ENCODE assay signal across 29 cellular contexts in genomic region chr2:196516541-196516940, GRCh38.
DNase-seq lines count a peak whose midpoint lies in the region; ATAC-seq, FAIRE-seq and TF ChIP-seq lines count a peak whose summit lies in the region.
"Had no signal": no experiment of that assay in that cellular context is flagged by ENCODE, and none has a peak within 500 bp of the region (broad histone marks: within the 10 kb centered on the region; RNA-seq: fewer than 3 reads in every experiment).

No MANE protein-coding gene starts in this region.

- TF ChIP-seq CTCF in bronchial epithelial cell (IDR thresholded peaks at IDR 0.05; ENCODE audit: insufficient read depth, low read length, severe bottlenecking) (no peak), osteocyte (IDR thresholded peaks at IDR 0.05) (no peak), Peyer's patch (IDR thresholded peaks at IDR 0.05) (no peak)

- H3K4me1 Mint-ChIP-seq in osteocyte (ENCODE audit: unreplicated experiment) = peaks cover 14% of the 10 kb centered on the region
- H3K4me1 Mint-ChIP-seq: activated naive CD8-positive, alpha-beta T cell treated with anti-CD3 and anti-CD28 coated beads, Interleukin-2, amount 10 ng/mL, durations not matched to agents 7 days and 5 days; naive B cell; T-cell had no signal

- H3K27me3 ChIP-seq in bronchial epithelial cell (ENCODE audit: control insufficient read depth, insufficient read depth, low read length) = no peaks in the 10 kb centered on the region
- H3K27me3 ChIP-seq in Peyer's patch = no peaks in the 10 kb centered on the region
- H3K27me3 ChIP-seq: BLaER1 treated with 17β-estradiol and CSF1 and Interleukin-3, amounts not matched to agents 10 nM and 100 nM had no signal

- no peak for FAIRE-seq in bronchial epithelial cell (lab: Jason Lieb, UNC)
- FAIRE-seq: HepG2, small intestine had no signal

- peak overlapping the region; percentile 42 for H3K27ac Mint-ChIP-seq in osteocyte (ENCODE audit: unreplicated experiment)
- H3K27ac Mint-ChIP-seq: activated CD8-positive, alpha-beta T cell treated with anti-CD3 and anti-CD28 coated beads, Interleukin-2, amount 10 ng/mL, durations not matched to agents 7 days and 5 days; activated naive CD8-positive, alpha-beta T cell treated with anti-CD3 and anti-CD28 coated beads, Interleukin-2, amount 10 ng/mL, durations not matched to agents 7 days and 5 days; naive B cell; T-cell had no signal

- no peaks in the 10 kb centered on the region for H3K27me3 Mint-ChIP-seq in osteocyte (ENCODE audit: unreplicated experiment)

- H3K36me3 ChIP-seq in bronchial epithelial cell (ENCODE audit: control insufficient read depth, insufficient read depth, low read length) (no peaks in the 10 kb centered on the region), Peyer's patch (no peaks in the 10 kb centered on the region)
- H3K36me3 ChIP-seq: BLaER1 treated with 17β-estradiol and CSF1 and Interleukin-3, amounts not matched to agents 10 nM and 100 nM had no signal

- DNase-seq in NCI-H1694 (lab: John Stamatoyannopoulos, UW) (peak; percentile 9), NCI-H1694 treated with DMSO at 0.1 percent for 48 hours (lab: John Stamatoyannopoulos, UW) (no peak), M059J (ENCODE audit: low read depth) (peak; percentile 29), bronchial epithelial cell (ENCODE audit: low read depth) (peak; percentile 12), osteocyte (ENCODE audit: extremely low spot score, unreplicated experiment) (no peak), Peyer's patch (no peak), SKM-1 (lab: John Stamatoyannopoulos, UW; ENCODE audit: unreplicated experiment) (no peak)
- DNase-seq: activated CD8-positive, alpha-beta T cell treated with anti-CD3 and anti-CD28 coated beads, Interleukin-2, amount 10 ng/mL, durations not matched to agents 7 days and 5 days; activated effector memory CD4-positive, alpha-beta T cell treated with anti-CD3 and anti-CD28 coated beads, Interleukin-2, amount 50 U/mL, for 16 hours; activated naive CD8-positive, alpha-beta T cell treated with anti-CD3 and anti-CD28 coated beads, Interleukin-2, amount 10 ng/mL, durations not matched to agents 7 days and 5 days; activated T-cell treated with anti-CD3 and anti-CD28 coated beads for 4 hours; Caco-2; foreskin melanocyte; Kasumi-1; left colon; naive B cell; NCI-H2107; NCI-H526 treated with DMSO at 0.1 percent for 48 hours; nucleus accumbens; OCI-M1; small intestine; stimulated activated CD4-positive, alpha-beta T cell treated with anti-CD3 and anti-CD28 coated beads, Interleukin-2, amount 100 ng/mL, for 24 hours; T-cell had no signal

- H3K36me3 Mint-ChIP-seq in osteocyte (ENCODE audit: unreplicated experiment) = no peaks in the 10 kb centered on the region
- H3K36me3 Mint-ChIP-seq: activated naive CD8-positive, alpha-beta T cell treated with anti-CD3 and anti-CD28 coated beads, Interleukin-2, amount 10 ng/mL, durations not matched to agents 7 days and 5 days; naive B cell; T-cell had no signal

- no peak for ATAC-seq in GM18505 (IDR thresholded peaks at IDR 0.05; ENCODE audit: unreplicated experiment)
- ATAC-seq: activated CD8-positive, alpha-beta T cell treated with anti-CD3 and anti-CD28 coated beads, Interleukin-2, amount 10 ng/mL, durations not matched to agents 7 days and 5 days; HepG2; left colon; Right ventricle myocardium inferior; T-cell had no signal

- H3K27ac ChIP-seq in Peyer's patch = no peak overlapping the region
- H3K27ac ChIP-seq: BLaER1 treated with 17β-estradiol and CSF1 and Interleukin-3, amounts not matched to agents 10 nM and 100 nM; epithelial cell of prostate; HL-60 had no signal

- H3K4me3 Mint-ChIP-seq in osteocyte (ENCODE audit: unreplicated experiment) = no peak overlapping the region
- H3K4me3 Mint-ChIP-seq: activated CD8-positive, alpha-beta T cell treated with anti-CD3 and anti-CD28 coated beads, Interleukin-2, amount 10 ng/mL, durations not matched to agents 7 days and 5 days; activated naive CD8-positive, alpha-beta T cell treated with anti-CD3 and anti-CD28 coated beads, Interleukin-2, amount 10 ng/mL, durations not matched to agents 7 days and 5 days; naive B cell; T-cell had no signal

- H3K9me3 ChIP-seq in Peyer's patch = no peaks in the 10 kb centered on the region
- H3K9me3 ChIP-seq: BLaER1 treated with 17β-estradiol and CSF1 and Interleukin-3, amounts not matched to agents 10 nM and 100 nM; Caco-2 had no signal

- TF ChIP-seq POLR2A in GM18505 (IDR thresholded peaks at IDR 0.05; ENCODE audit: borderline replicate concordance, extremely low read depth, insufficient read depth, insufficient read length) (no peak), Peyer's patch (IDR thresholded peaks at IDR 0.05) (no peak)

- H3K4me1 ChIP-seq in Peyer's patch = no peaks in the 10 kb centered on the region
- H3K4me1 ChIP-seq: BLaER1 treated with 17β-estradiol and CSF1 and Interleukin-3, amounts not matched to agents 10 nM and 100 nM had no signal

- H3K9me3 Mint-ChIP-seq in osteocyte (ENCODE audit: unreplicated experiment) = no peaks in the 10 kb centered on the region
- H3K9me3 Mint-ChIP-seq: activated naive CD8-positive, alpha-beta T cell treated with anti-CD3 and anti-CD28 coated beads, Interleukin-2, amount 10 ng/mL, durations not matched to agents 7 days and 5 days; naive B cell; T-cell had no signal

- H3K4me3 ChIP-seq in bronchial epithelial cell (ENCODE audit: low read depth, low read length) (no peak overlapping the region), Peyer's patch (no peak overlapping the region)
- H3K4me3 ChIP-seq: BLaER1 treated with 17β-estradiol and CSF1 and Interleukin-3, amounts not matched to agents 10 nM and 100 nM had no signal

Comparison
In these comparisons a context has a peak if more than half of its experiments do, and no peak if none do; other contexts are left out.
1. DNase-seq: peak in NCI-H1694 (single experiment), M059J (single experiment) and bronchial epithelial cell (single experiment); none in NCI-H1694 treated with DMSO at 0.1 percent for 48 hours (single experiment), osteocyte (single experiment), Peyer's patch (0 of 3) and SKM-1 (single experiment).